ENCODE assay signal across 8 cellular contexts in the genomic region with DNA sequence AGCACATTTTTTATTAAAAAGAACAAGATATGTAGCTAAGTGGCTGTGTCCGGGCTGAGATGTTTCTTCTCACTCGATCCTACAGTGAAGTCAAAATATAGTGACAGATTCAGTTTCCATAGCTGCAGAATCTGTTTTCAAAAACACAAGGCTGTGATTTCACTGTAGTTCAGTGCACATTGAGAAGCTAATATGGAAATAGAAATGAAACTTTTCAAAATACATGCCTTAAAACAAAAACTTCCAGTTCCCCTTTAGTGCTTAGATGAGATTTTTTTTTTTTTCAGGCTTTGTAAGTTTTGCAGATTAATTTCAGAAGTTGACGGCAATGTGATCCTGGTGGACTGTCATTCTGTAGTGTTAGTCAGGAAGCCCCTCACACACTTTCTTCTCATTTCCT. TPM values are rescaled to one million over a fixed set of nuclear protein-coding genes. Genes with fewer than 3 reads are reported as not detected.
DNase-seq lines count a peak whose midpoint lies in the region; ATAC-seq and TF ChIP-seq lines count a peak whose summit lies in the region.

No MANE protein-coding gene starts in this region.

- H3K4me1 ChIP-seq in adrenal gland (replicated peaks in 1 of 2): peaks cover 13 to 57% of the 10 kb centered on the region in 2 donors
- H3K4me1 ChIP-seq in lower lobe of right lung: peaks cover 71% of the 10 kb centered on the region
- peaks cover 29% of the 10 kb centered on the region for H3K4me1 ChIP-seq in HAP-1

- H3K27ac ChIP-seq in adrenal gland (peak overlapping the region in 3 of 5 donors; percentile 16 to 70 (median 69)), lower lobe of right lung (peak overlapping the region; percentile 88)

- peak; percentile 82 for ATAC-seq in GM18870 (IDR thresholded peaks at IDR 0.05; ENCODE audit: unreplicated experiment)
- peak; percentile 73 for ATAC-seq in HG02970 (IDR thresholded peaks at IDR 0.05; ENCODE audit: low FRiP score, unreplicated experiment)
- ATAC-seq in lower lobe of right lung: peak; percentile 70 to 85

- H3K4me3 Mint-ChIP-seq in activated T-helper 2 cell treated with anti-CD3 and anti-CD28 coated beads, Interferon-gamma antibody, Interleukin-2, Interleukin-4, amounts not matched to agents 10 μg/mL and 5 μg/mL and 100 μg/mL, durations not matched to agents 14 hours and 24 hours and 36 hours (ENCODE audit: low read depth): no peak overlapping the region

- no peak for TF ChIP-seq POLR2A in adrenal gland (IDR thresholded peaks at IDR 0.05)

- no peak for DNase-seq in adrenal gland
- DNase-seq in lower lobe of right lung: no peak
- DNase-seq in head of caudate nucleus: no peak
- DNase-seq in activated T-helper 2 cell treated with anti-CD3 and anti-CD28 coated beads, Interferon-gamma antibody, Interleukin-2, Interleukin-4, amounts not matched to agents 10 μg/mL and 5 μg/mL and 100 μg/mL, durations not matched to agents 14 hours and 24 hours and 36 hours (ENCODE audit: low spot score): no peak
- DNase-seq in HuH-7 (ENCODE audit: low spot score): no peak
- DNase-seq in HAP-1 (ENCODE audit: low spot score in 2 of 2): no peak

- no peak for TF ChIP-seq CTCF in adrenal gland (IDR thresholded peaks at IDR 0.05)
- no peak for TF ChIP-seq CTCF in lower lobe of right lung (IDR thresholded peaks at IDR 0.05)

- peaks cover 1% of the 10 kb centered on the region for H3K4me1 Mint-ChIP-seq in activated T-helper 2 cell treated with anti-CD3 and anti-CD28 coated beads, Interferon-gamma antibody, Interleukin-2, Interleukin-4, amounts not matched to agents 10 μg/mL and 5 μg/mL and 100 μg/mL, durations not matched to agents 14 hours and 24 hours and 36 hours (ENCODE audit: low read depth)

- H3K27me3 Mint-ChIP-seq in activated T-helper 2 cell treated with anti-CD3 and anti-CD28 coated beads, Interferon-gamma antibody, Interleukin-2, Interleukin-4, amounts not matched to agents 10 μg/mL and 5 μg/mL and 100 μg/mL, durations not matched to agents 14 hours and 24 hours and 36 hours (ENCODE audit: low read depth): no peaks in the 10 kb centered on the region

- H3K27ac Mint-ChIP-seq in activated T-helper 2 cell treated with anti-CD3 and anti-CD28 coated beads, Interferon-gamma antibody, Interleukin-2, Interleukin-4, amounts not matched to agents 10 μg/mL and 5 μg/mL and 100 μg/mL, durations not matched to agents 14 hours and 24 hours and 36 hours: no peak overlapping the region

- no peaks in the 10 kb centered on the region for H3K9me3 Mint-ChIP-seq in activated T-helper 2 cell treated with anti-CD3 and anti-CD28 coated beads, Interferon-gamma antibody, Interleukin-2, Interleukin-4, amounts not matched to agents 10 μg/mL and 5 μg/mL and 100 μg/mL, durations not matched to agents 14 hours and 24 hours and 36 hours

- H3K9me3 ChIP-seq in adrenal gland (replicated peaks in 1 of 3) (no peaks in the 10 kb centered on the region), lower lobe of right lung (no peaks in the 10 kb centered on the region), HAP-1 (no peaks in the 10 kb centered on the region)

- H3K4me3 ChIP-seq in adrenal gland (peak overlapping the region in 1 of 4 donors; percentile 18), lower lobe of right lung (no peak overlapping the region), HAP-1 (no peak overlapping the region)

- H3K36me3 Mint-ChIP-seq in activated T-helper 2 cell treated with anti-CD3 and anti-CD28 coated beads, Interferon-gamma antibody, Interleukin-2, Interleukin-4, amounts not matched to agents 10 μg/mL and 5 μg/mL and 100 μg/mL, durations not matched to agents 14 hours and 24 hours and 36 hours (ENCODE audit: low read depth): no peaks in the 10 kb centered on the region

- WGBS in adrenal gland, 4 donors: 46 to 57% (median 54%) methylated on average over 3 of the region's 3 CpGs

- in situ Hi-C loops in HAP-1 (cut with MboI; ENCODE audit: low sequenced_read_pairs): no loop called here

- H3K27me3 ChIP-seq in adrenal gland (no peaks in the 10 kb centered on the region), lower lobe of right lung (ENCODE audit: low read depth) (no peaks in the 10 kb centered on the region), HAP-1 (ENCODE audit: low read depth) (no peaks in the 10 kb centered on the region)

- H3K36me3 ChIP-seq in adrenal gland (replicated peaks in 1 of 2) (no peaks in the 10 kb centered on the region), lower lobe of right lung (no peaks in the 10 kb centered on the region), HAP-1 (replicated peaks) (no peaks in the 10 kb centered on the region)

- intact Hi-C loops in adrenal gland (cut with DNase I): no loop called here
- intact Hi-C loops in lower lobe of right lung (cut with DNase I): no loop called here
- intact Hi-C loops in head of caudate nucleus (cut with DNase I): no loop called here
- intact Hi-C loops in activated T-helper 2 cell treated with anti-CD3 and anti-CD28 coated beads, Interferon-gamma antibody, Interleukin-2, Interleukin-4, amounts not matched to agents 10 μg/mL and 5 μg/mL and 100 μg/mL, durations not matched to agents 14 hours and 24 hours and 36 hours (cut with micrococcal nuclease): no loop called here

RNA-seq across cellular contexts. Expression of gene TRAK1, which starts 23.8 kb away (rescaled TPM):
- total RNA-seq in adrenal gland: 10 to 100 TPM; 24.6 to 38.1 (median 28.8) TPM
- 10 to 100 TPM; 13.1 to 20.1 (median 18.7) TPM for polyA plus RNA-seq in adrenal gland
- 50.6 TPM for total RNA-seq in lower lobe of right lung
- 37.8 and 40.9 TPM in 2 replicates for total RNA-seq in activated T-helper 2 cell treated with anti-CD3 and anti-CD28 coated beads, Interferon-gamma antibody, Interleukin-2, Interleukin-4, amounts not matched to agents 10 μg/mL and 5 μg/mL and 100 μg/mL, durations not matched to agents 14 hours and 24 hours and 36 hours
